ENCODE assay signal across 11 cellular contexts in the genomic region with DNA sequence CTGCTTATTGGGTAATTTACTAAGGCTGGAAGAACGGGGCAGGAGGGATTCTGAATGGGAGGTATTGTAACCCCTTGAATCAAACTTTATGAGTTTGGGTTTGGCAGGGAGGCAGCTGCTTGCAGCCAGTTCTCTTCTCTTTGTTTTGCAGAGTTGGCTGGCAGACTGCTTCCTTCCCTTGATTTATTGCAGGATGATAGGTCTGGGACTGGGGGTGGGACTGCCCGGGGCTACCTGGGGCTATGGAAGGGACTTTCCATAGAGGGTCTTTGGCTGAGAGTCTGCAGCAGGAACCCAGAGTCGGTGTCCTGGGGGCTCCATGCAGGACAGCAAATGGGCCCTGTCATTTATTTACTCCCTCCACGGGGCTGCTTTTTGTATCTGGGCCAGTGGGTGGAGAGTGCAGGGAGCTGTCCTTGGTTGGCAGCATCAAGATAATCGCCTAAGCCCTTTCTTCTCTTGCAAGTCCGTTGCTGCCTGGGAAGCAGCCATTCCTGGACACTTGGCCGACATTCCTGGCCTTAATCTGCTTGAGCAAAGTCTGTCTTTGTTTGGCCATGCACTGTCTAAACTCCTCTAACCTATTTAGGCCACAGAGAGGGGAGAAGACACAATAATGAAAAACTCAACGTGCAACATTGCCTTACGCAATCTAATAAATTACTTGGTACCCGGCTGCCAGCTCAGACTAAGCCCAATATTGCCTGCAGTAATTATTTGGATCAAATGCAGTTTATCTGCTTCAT.
DNase-seq lines count a peak whose midpoint lies in the region; ATAC-seq and TF ChIP-seq lines count a peak whose summit lies in the region.
"Had no signal": no experiment of that assay in that cellular context is flagged by ENCODE, and none has a peak within 500 bp of the region (broad histone marks: within the 10 kb centered on the region; RNA-seq: fewer than 3 reads in every experiment).

No MANE protein-coding gene starts in this region.

- peaks cover 0 to 3% (median 0%) of the 10 kb centered on the region in 5 experiments for H3K9me3 Mint-ChIP-seq in brain

- H3K27ac Mint-ChIP-seq in brain = peak overlapping the region; percentile 69 to 94 (median 87)

- H3K4me1 ChIP-seq in BE2C = peaks cover 24% of the 10 kb centered on the region

- TF ChIP-seq CTCF in BE2C (IDR thresholded peaks at IDR 0.05; ENCODE audit: low read depth, low read length) = no peak
- no peak for TF ChIP-seq CTCF in brain (conservative IDR thresholded peaks at IDR 0.05)

- H3K27me3 ChIP-seq in BE2C = no peaks in the 10 kb centered on the region
- H3K27me3 ChIP-seq: upper lobe of left lung had no signal

- H3K4me1 Mint-ChIP-seq in brain = peaks cover 72% of the 10 kb centered on the region

- peaks cover 6% of the 10 kb centered on the region for H3K27me3 Mint-ChIP-seq in brain

- peak; percentile 29 for ATAC-seq in left colon

- H3K36me3 Mint-ChIP-seq in brain = no peaks in the 10 kb centered on the region

- intact Hi-C loops in left colon (cut with DNase I, micrococcal nuclease) = no loop called here

- peak overlapping the region; percentile 6 to 72 (median 45) for H3K4me3 Mint-ChIP-seq in brain

- H3K36me3 ChIP-seq in BE2C = no peaks in the 10 kb centered on the region
- H3K36me3 ChIP-seq: upper lobe of left lung had no signal

- H3K9me3 ChIP-seq in BE2C = no peaks in the 10 kb centered on the region
- H3K9me3 ChIP-seq: upper lobe of left lung had no signal

- DNase-seq in BE2C = peak; percentile 74
- peak; percentile 91 for DNase-seq in NCI-H1105 (lab: John Stamatoyannopoulos, UW)
- peak; percentile 6 to 36 for DNase-seq in left colon
- no peak for DNase-seq in COLO668 (lab: John Stamatoyannopoulos, UW; ENCODE audit: unreplicated experiment)
- DNase-seq in activated CD4-positive, alpha-beta T cell treated with anti-CD3 and anti-CD28 coated beads for 48 hours = no peak
- DNase-seq in NOMO-1 treated with dmso at 0.1 percent for 144 hours (lab: John Stamatoyannopoulos, UW; ENCODE audit: unreplicated experiment) = no peak
- no peak for DNase-seq in activated CD8-positive, alpha-beta memory T cell treated with anti-CD3 and anti-CD28 coated beads, Interleukin-2, amount 50 U/mL, for 4 hours
- DNase-seq: NCI-H2029, upper lobe of left lung had no signal

- peak overlapping the region; percentile 28 for H3K4me3 ChIP-seq in BE2C (ENCODE audit: low read depth, low read length)
- H3K4me3 ChIP-seq: smooth muscle cell, upper lobe of left lung had no signal

Comparison
In these comparisons a context has a peak if more than half of its experiments do, and no peak if none do; other contexts are left out.
1. DNase-seq: peak in BE2C (single experiment), NCI-H1105 (single experiment) and left colon (2 of 2); none in COLO668 (single experiment), activated CD4-positive, alpha-beta T cell treated with anti-CD3 and anti-CD28 coated beads for 48 hours (single experiment), NOMO-1 treated with dmso at 0.1 percent for 144 hours (single experiment) and activated CD8-positive, alpha-beta memory T cell treated with anti-CD3 and anti-CD28 coated beads, Interleukin-2, amount 50 U/mL, for 4 hours (single experiment).